Comparison of ENCODE assay signal across 8 cellular contexts in the genomic region with DNA sequence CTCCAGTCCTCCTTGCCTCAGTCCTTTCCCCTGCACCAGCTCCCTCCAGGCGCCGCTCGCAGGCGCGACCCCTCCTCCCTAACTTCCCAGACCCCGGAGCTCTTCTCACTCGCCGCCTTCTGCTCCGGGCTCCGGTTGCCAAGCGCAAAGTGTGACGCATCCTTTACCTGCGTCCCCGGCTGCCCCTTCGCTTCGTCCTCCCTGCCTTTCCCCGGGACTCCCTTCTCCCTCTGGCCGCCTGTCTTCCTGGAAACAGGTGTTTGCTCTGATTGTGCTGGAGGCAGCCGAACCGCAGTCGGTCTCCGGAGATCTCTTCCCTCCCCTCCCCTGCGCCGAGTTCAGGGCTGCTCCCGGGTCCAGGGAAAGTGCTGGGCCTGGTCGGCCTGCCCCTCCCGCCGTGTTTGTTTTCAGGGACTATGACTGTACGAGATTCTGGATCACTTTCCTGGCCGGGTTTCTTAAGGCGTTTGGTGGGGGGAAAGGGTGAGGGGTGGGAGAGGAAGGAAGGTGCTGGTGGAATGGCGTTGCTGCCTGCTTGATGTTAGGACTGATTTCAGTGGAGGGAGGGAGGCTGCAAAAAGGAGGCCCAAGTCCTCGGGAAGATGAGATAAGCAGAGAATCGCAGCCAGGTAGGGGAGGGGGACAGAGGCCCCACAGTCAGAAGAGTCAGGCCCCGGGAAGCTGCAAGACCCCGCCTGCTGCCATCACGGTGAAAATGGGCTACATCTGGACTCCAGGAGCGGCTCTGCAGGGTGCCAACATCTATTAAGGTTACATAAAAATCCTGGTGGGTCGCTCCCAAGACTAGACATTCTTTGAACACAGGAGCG. TPM values are rescaled to one million over a fixed set of nuclear protein-coding genes. Genes with fewer than 3 reads are reported as not detected.
A peak's percentile ranks its signal among the peaks of the same experiment; 100 is the strongest.
DNase-seq lines count a peak whose midpoint lies in the region; ATAC-seq and TF ChIP-seq lines count a peak whose summit lies in the region.

No MANE protein-coding gene starts in this region.

- H2AFZ ChIP-seq in neuron (ENCODE audit: low read depth, low read length) = peak overlapping the region; percentile 99

- peak; percentile 52 for DNase-seq in NCI-H1105 treated with DMSO at 0.1 percent for 48 hours (lab: John Stamatoyannopoulos, UW)
- DNase-seq in NCI-H1105 (lab: John Stamatoyannopoulos, UW) = no peak
- peak; percentile 20 for DNase-seq in NT2/D1 (ENCODE audit: low read depth, low spot score)
- no peak for DNase-seq in epithelial cell of proximal tubule (ENCODE audit: low read depth)
- DNase-seq in HT-29 (ENCODE audit: low spot score) = no peak
- no peak for DNase-seq in COR-L47 (lab: John Stamatoyannopoulos, UW)

- H3K27me3 ChIP-seq in NT2/D1 (ENCODE audit: insufficient read depth, insufficient read length) = peaks cover 15% of the 10 kb centered on the region
- peaks cover 25% of the 10 kb centered on the region for H3K27me3 ChIP-seq in neuron (ENCODE audit: insufficient read depth, low read length)

- H3K4me1 ChIP-seq in NT2/D1 (ENCODE audit: insufficient read depth, insufficient read length) (no peaks in the 10 kb centered on the region), neuron (ENCODE audit: insufficient read depth, low read length) (peaks cover 5% of the 10 kb centered on the region)

- H3K9me3 ChIP-seq in NT2/D1 (ENCODE audit: insufficient read depth, low read length) = no peaks in the 10 kb centered on the region
- no peaks in the 10 kb centered on the region for H3K9me3 ChIP-seq in neuron (ENCODE audit: low read length)

- H3K36me3 ChIP-seq in NT2/D1 (ENCODE audit: insufficient read depth, insufficient read length, low read length) (no peaks in the 10 kb centered on the region), neuron (ENCODE audit: insufficient read depth, low read length) (no peaks in the 10 kb centered on the region)

- no peak for ATAC-seq in HG03354 (IDR thresholded peaks at IDR 0.05; ENCODE audit: poor library complexity, severe bottlenecking, unreplicated experiment)

- peak overlapping the region; percentile 88 for H3K4me3 ChIP-seq in NT2/D1 (ENCODE audit: insufficient read length, low read depth)
- H3K4me3 ChIP-seq in epithelial cell of proximal tubule (ENCODE audit: low read depth, low read length) = peak overlapping the region; percentile 63
- peak overlapping the region; percentile 78 for H3K4me3 ChIP-seq in neuron (ENCODE audit: low read length)

- TF ChIP-seq CTCF in epithelial cell of proximal tubule (conservative IDR thresholded peaks at IDR 0.05; ENCODE audit: low read depth, low read length) = no peak

- peak overlapping the region; percentile 80 for H3K9ac ChIP-seq in NT2/D1 (ENCODE audit: insufficient read length, low read depth)

RNA-seq across cellular contexts. Expression of gene ARHGAP44, which starts 0.9 kb away (rescaled TPM):
- 1.9 and 5.8 TPM in 2 replicates for total RNA-seq in epithelial cell of proximal tubule
- 1.2 TPM in 1 of 2 replicates, not detected in the other for total RNA-seq in HT-29 (2014; rRNA removed; shearing (Covaris generic))

Comparison
In these comparisons a context has a peak if more than half of its experiments do, and no peak if none do; other contexts are left out.
1. DNase-seq: peak in NCI-H1105 treated with DMSO at 0.1 percent for 48 hours (single experiment) and NT2/D1 (single experiment); none in NCI-H1105 (single experiment), epithelial cell of proximal tubule (single experiment), HT-29 (single experiment) and COR-L47 (single experiment).
2. Peak in every context shown above with its lines, with median percentiles within 50 percentile points of each other: H3K4me3 ChIP-seq.